Comparison of ENCODE assay signal across 16 cellular contexts in genomic region chr20:62246872-62247652, GRCh38. TPM values are rescaled to one million over a fixed set of nuclear protein-coding genes. Genes with fewer than 3 reads are reported as not detected.
A peak's percentile ranks its signal among the peaks of the same experiment; 100 is the strongest.
DNase-seq lines count a peak whose midpoint lies in the region; ATAC-seq and TF ChIP-seq lines count a peak whose summit lies in the region.
"Had no signal": no experiment of that assay in that cellular context is flagged by ENCODE, and none has a peak within 500 bp of the region (broad histone marks: within the 10 kb centered on the region; RNA-seq: fewer than 3 reads in every experiment).

No MANE protein-coding gene starts in this region.

- H3K9me3 Mint-ChIP-seq in GM23338 (no peaks in the 10 kb centered on the region), WTC11 (no peaks in the 10 kb centered on the region)
- H3K9me3 Mint-ChIP-seq: activated T-helper 17 cell treated with anti-CD3 and anti-CD28 coated beads, Interleukin-2, amount 50 U/mL, for 72 hours; mesothelial cell of epicardium had no signal

- no peaks in the 10 kb centered on the region for H3K9me2 ChIP-seq in GM23338 (ENCODE audit: insufficient read depth)

- peak; percentile 65 for ATAC-seq in GM23338
- peak; percentile 41; the same call in 1 of the 2 replicates for ATAC-seq in WTC11
- ATAC-seq in sciatic nerve, result peak; percentile 72
- ATAC-seq: activated T-helper 17 cell treated with anti-CD3 and anti-CD28 coated beads, Interleukin-2, amount 50 U/mL, for 72 hours; PC-3; stimulated activated naive CD8-positive, alpha-beta T cell treated with anti-CD3 and anti-CD28 coated beads, Interleukin-15, Interleukin-2, amounts not matched to agents 100 U/mL and 50 U/mL, for 24 hours had no signal

- no peaks in the 10 kb centered on the region for H3K36me3 ChIP-seq in GM23338 (ENCODE audit: insufficient read depth)
- peaks cover 2% of the 10 kb centered on the region; the same call in 1 of the 2 replicates for H3K36me3 ChIP-seq in WERI-Rb-1

- H3K27me3 Mint-ChIP-seq in GM23338 (ENCODE audit: insufficient read depth, low read depth, poor library complexity) (peaks cover 19% of the 10 kb centered on the region), WTC11 (ENCODE audit: low read depth) (no peaks in the 10 kb centered on the region)
- H3K27me3 Mint-ChIP-seq: activated T-helper 17 cell treated with anti-CD3 and anti-CD28 coated beads, Interleukin-2, amount 50 U/mL, for 72 hours had no signal

- no peaks in the 10 kb centered on the region for H3F3A ChIP-seq in GM23338 (replicated peaks; ENCODE audit: low read depth)

- H3K79me2 ChIP-seq in GM23338 (replicated peaks; ENCODE audit: insufficient read depth), result peaks cover 97% of the 10 kb centered on the region

- peak overlapping the region; percentile 59; the same call in 1 of the 2 replicates for H3K27ac Mint-ChIP-seq in GM23338
- peak overlapping the region; percentile 74; the same call in 1 of the 2 replicates for H3K27ac Mint-ChIP-seq in WTC11
- H3K27ac Mint-ChIP-seq: activated T-helper 17 cell treated with anti-CD3 and anti-CD28 coated beads, Interleukin-2, amount 50 U/mL, for 72 hours; mesothelial cell of epicardium had no signal

- H3K4me1 Mint-ChIP-seq in GM23338, result peaks cover 13% of the 10 kb centered on the region
- H3K4me1 Mint-ChIP-seq in WTC11, result peaks cover 14% of the 10 kb centered on the region
- H3K4me1 Mint-ChIP-seq: mesothelial cell of epicardium had no signal

- H3K27ac ChIP-seq in GM23338 (ENCODE audit: low read depth) (0 out of 2 replicates have a peak overlapping the region, but pooled peaks have one; percentile 39), WERI-Rb-1 (no peak overlapping the region)

- H3K4me3 Mint-ChIP-seq in GM23338 (no peak overlapping the region), WTC11 (no peak overlapping the region)
- H3K4me3 Mint-ChIP-seq: activated T-helper 17 cell treated with anti-CD3 and anti-CD28 coated beads, Interleukin-2, amount 50 U/mL, for 72 hours; mesothelial cell of epicardium had no signal

- DNase-seq in GM23338 (ENCODE audit: low spot score) (no peak), WTC11 (ENCODE audit: low spot score) (no peak), left kidney (ENCODE audit: low read depth, low spot score) (peak; percentile 30), sciatic nerve (ENCODE audit: low spot score) (no peak), OCI-M1 (lab: John Stamatoyannopoulos, UW) (no peak), HUDEP-2 (lab: John Stamatoyannopoulos, UW; ENCODE audit: unreplicated experiment in 76 of 76) (no peak), kidney tubule cell (ENCODE audit: low spot score) (no peak), WERI-Rb-1 (no peak)
- DNase-seq: amniotic stem cell; NCI-H1694; NCI-H526; PC-3; stimulated activated naive CD8-positive, alpha-beta T cell treated with anti-CD3 and anti-CD28 coated beads, Interleukin-15, Interleukin-2, amounts not matched to agents 100 U/mL and 50 U/mL, for 24 hours had no signal

- H3K4me2 ChIP-seq in GM23338, result no peak overlapping the region

- intact Hi-C loops in sciatic nerve (cut with DNase I), result no loop called here

- TF ChIP-seq CTCF in GM23338 (conservative IDR thresholded peaks at IDR 0.05; ENCODE audit: low read depth in 2 of 2), result no peak
- TF ChIP-seq CTCF in WTC11 (IDR thresholded peaks at IDR 0.05), result no peak
- no peak for TF ChIP-seq CTCF in WERI-Rb-1 (IDR thresholded peaks at IDR 0.05; ENCODE audit: low read depth, low read length)

- H3K9me3 ChIP-seq in WERI-Rb-1 (ENCODE audit: severe bottlenecking), result no peaks in the 10 kb centered on the region

- H3K36me3 Mint-ChIP-seq in GM23338 (ENCODE audit: low read depth) (no peaks in the 10 kb centered on the region; the same call in 2 of the 3 replicates), WTC11 (no peaks in the 10 kb centered on the region)
- H3K36me3 Mint-ChIP-seq: mesothelial cell of epicardium had no signal

- H3K27me3 ChIP-seq in GM23338 (ENCODE audit: insufficient read depth), result no peaks in the 10 kb centered on the region
- H3K27me3 ChIP-seq in WERI-Rb-1 (ENCODE audit: insufficient read depth, low read depth, severe bottlenecking), result no peaks in the 10 kb centered on the region

- H2AFZ ChIP-seq in GM23338, result no peak overlapping the region

- no peaks in the 10 kb centered on the region for H3K4me1 ChIP-seq in GM23338 (ENCODE audit: insufficient read depth)

- H4K20me1 ChIP-seq in GM23338 (replicated peaks; ENCODE audit: insufficient read depth), result peaks cover 14% of the 10 kb centered on the region

- no peak overlapping the region for H3K4me3 ChIP-seq in GM23338
- H3K4me3 ChIP-seq in WERI-Rb-1 (ENCODE audit: low read depth, low read length), result no peak overlapping the region

- POLR2A ChIA-PET in WTC11 (lab: Charles Lee), result no interaction called here

- CTCF ChIA-PET in WTC11 (lab: Charles Lee), result interaction anchor here (0.6 kb wide), 1 partner anchor 122 kb away, joined by 3 read pairs; no protein-coding TSS in a partner anchor

TF ChIP-seq in GM23338, 12 proteins besides CTCF, POLR2A, EP300 and RAD21 (continues in another document):
- no peak for TF ChIP-seq REST (IDR thresholded peaks at IDR 0.05; ENCODE audit: unreplicated experiment)
- TF ChIP-seq EZH2 (IDR thresholded peaks at IDR 0.05; ENCODE audit: low read depth, unreplicated experiment), result no peak
- TF ChIP-seq JUNB (IDR thresholded peaks at IDR 0.05; ENCODE audit: unreplicated experiment), result no peak
- no peak for TF ChIP-seq ZNF114 (CRISPR knock-in tag; IDR thresholded peaks at IDR 0.05)
- TF ChIP-seq CREB1 (CRISPR knock-in tag; IDR thresholded peaks at IDR 0.05; ENCODE audit: low read depth), result no peak

TF ChIP-seq in WTC11, 78 proteins besides CTCF, POLR2A, EP300 and RAD21:
- no peak for TF ChIP-seq SMAD3 (CRISPR knock-in tag; IDR thresholded peaks at IDR 0.05; ENCODE audit: borderline replicate concordance)

RNA-seq across cellular contexts. Expression of gene OSBPL2, which starts 8.7 kb away (rescaled TPM):
- 24.2 and 31.2 TPM in 2 replicates for total RNA-seq in GM23338 (2014; rRNA removed; shearing (Covaris generic))
- polyA plus RNA-seq in GM23338 (2016; fragmentation: Nextera tagmentation; extraction: Ambion mirVana), result 16.6 and 19.4 TPM in 2 replicates
- total RNA-seq in WTC11 (2021) (37.8 to 49.5 TPM (median 39.4 TPM) in 3 replicates), sciatic nerve (53.3 TPM)

RNA-seq across cellular contexts. Expression of gene HRH3, which starts 27.0 kb away (rescaled TPM):
- total RNA-seq in GM23338 (2014; rRNA removed; shearing (Covaris generic)), result 2.9 and 5.2 TPM in 2 replicates
- 1.5 and 2.0 TPM in 2 replicates for polyA plus RNA-seq in GM23338 (2016; fragmentation: Nextera tagmentation; extraction: Ambion mirVana)
- total RNA-seq in WTC11 (2021), result 2.9 to 3.4 TPM (median 3.3 TPM) in 3 replicates
- not detected for total RNA-seq in sciatic nerve
- total RNA-seq: activated T-helper 17 cell treated with anti-CD3 and anti-CD28 coated beads, Interleukin-2, amount 50 U/mL, for 72 hours; mesothelial cell of epicardium; omental fat pad; PC-3 had no signal

RNA-seq across cellular contexts. Expression of gene ADRM1, which starts 55.7 kb away (rescaled TPM):
- 223 and 243 TPM in 2 replicates for total RNA-seq in GM23338 (2014; rRNA removed; shearing (Covaris generic))
- 206 and 224 TPM in 2 replicates for polyA plus RNA-seq in GM23338 (2016; fragmentation: Nextera tagmentation; extraction: Ambion mirVana)
- total RNA-seq in WTC11 (2021) (146 to 160 TPM (median 147 TPM) in 3 replicates), sciatic nerve (47.5 TPM)
